Comparison of ENCODE assay signal across 20 cellular contexts in genomic region chr1:32709075-32709474, GRCh38. TPM values are rescaled to one million over a fixed set of nuclear protein-coding genes. Genes with fewer than 3 reads are reported as not detected.
A peak's percentile ranks its signal among the peaks of the same experiment; 100 is the strongest.
DNase-seq lines count a peak whose midpoint lies in the region; ATAC-seq and TF ChIP-seq lines count a peak whose summit lies in the region.
"Had no signal": no experiment of that assay in that cellular context is flagged by ENCODE, and none has a peak within 500 bp of the region (broad histone marks: within the 10 kb centered on the region; RNA-seq: fewer than 3 reads in every experiment).

No MANE protein-coding gene starts in this region.

- no peak overlapping the region for H3K18ac ChIP-seq in mesenchymal stem cell (ENCODE audit: low read depth in 1 of 2, low read length in 2 of 2)

- H3K27ac ChIP-seq in HEK293 (ENCODE audit: extremely low read depth, low read depth, low read length) (no peak overlapping the region), mesenchymal stem cell (ENCODE audit: low read length, poor library complexity, severe bottlenecking) (no peak overlapping the region), upper lobe of right lung (no peak overlapping the region)
- H3K27ac ChIP-seq: C4-2B had no signal

- no peak overlapping the region for H2BK12ac ChIP-seq in mesenchymal stem cell (ENCODE audit: low read length in 2 of 2)

- H3K4ac ChIP-seq in mesenchymal stem cell (ENCODE audit: low read depth in 1 of 2, low read length in 2 of 2): peak overlapping the region in 1 of 2 experiments; percentile 19

- H3K4me1 ChIP-seq in HEK293 (ENCODE audit: control insufficient read depth, insufficient read depth, low read length): no peaks in the 10 kb centered on the region
- peaks cover 14% of the 10 kb centered on the region for H3K4me1 ChIP-seq in mesenchymal stem cell (ENCODE audit: control insufficient read depth, insufficient read depth, low read depth, low read length)
- H3K4me1 ChIP-seq in upper lobe of right lung: peaks cover 4% of the 10 kb centered on the region

- H4K91ac ChIP-seq in mesenchymal stem cell (ENCODE audit: low read length): no peak overlapping the region

- H3K14ac ChIP-seq in mesenchymal stem cell (ENCODE audit: low read length in 2 of 2): no peak overlapping the region

- H2BK120ac ChIP-seq in mesenchymal stem cell (ENCODE audit: low read depth, low read length): no peak overlapping the region

- H3K36me3 ChIP-seq in HEK293 (ENCODE audit: control insufficient read depth in 2 of 2, insufficient read depth in 1 of 2, low read length in 2 of 2) (no peaks in the 10 kb centered on the region), mesenchymal stem cell (ENCODE audit: control insufficient read depth in 1 of 2, insufficient read depth in 2 of 2, low read depth in 1 of 2, low read length in 2 of 2) (no peaks in the 10 kb centered on the region), upper lobe of right lung (no peaks in the 10 kb centered on the region)
- H3K36me3 ChIP-seq: MG63 had no signal

- H2AK5ac ChIP-seq in mesenchymal stem cell (ENCODE audit: low read length, severe bottlenecking): peak overlapping the region; percentile 13

- H3K23ac ChIP-seq in mesenchymal stem cell (ENCODE audit: low read length in 2 of 2): no peak overlapping the region

- intact Hi-C loops in upper lobe of right lung (cut with DNase I): no loop called here

- no peaks in the 10 kb centered on the region for H3K79me1 ChIP-seq in mesenchymal stem cell (replicated peaks; ENCODE audit: low read length, poor library complexity, severe bottlenecking)

- WGBS in mesenchymal stem cell: 20% methylated on average over 1 of the region's 2 CpGs

- no peak overlapping the region for H2BK15ac ChIP-seq in mesenchymal stem cell (ENCODE audit: low read depth, poor library complexity, severe bottlenecking)

- TF ChIP-seq CTCF in AG09309 (IDR thresholded peaks at IDR 0.05; ENCODE audit: control insufficient read depth, insufficient read depth, low read depth, low read length, missing control alignments) (peak; percentile 2), HEK293 (tag by site-specific recombination; IDR thresholded peaks at IDR 0.05) (no peak), upper lobe of right lung (IDR thresholded peaks at IDR 0.05) (no peak)

- CTCF ChIA-PET in HEK293 (lab: Yijun Ruan, JAX): interaction anchor here (0.6 to 10.0 kb wide), 6 partner anchors 21 to 635 kb away, joined by 3 to 253 read pairs (median 3); no protein-coding TSS in a partner anchor

- no peak overlapping the region for H3K9ac ChIP-seq in mesenchymal stem cell (ENCODE audit: low read length)
- H3K9ac ChIP-seq: SK-N-SH had no signal

- H2BK5ac ChIP-seq in mesenchymal stem cell (ENCODE audit: low read depth, low read length, poor library complexity, severe bottlenecking): no peak overlapping the region

- no peak for ATAC-seq in upper lobe of right lung
- no peak for ATAC-seq in GM19463 (IDR thresholded peaks at IDR 0.05; ENCODE audit: unreplicated experiment)
- ATAC-seq: Panc1, Right ventricle myocardium inferior had no signal

- POLR2A ChIA-PET in HEK293 (lab: Yijun Ruan, JAX): interaction anchor here (0.5 to 1.2 kb wide), 2 partner anchors 59 to 65 kb away, joined by 4 read pairs; no protein-coding TSS in a partner anchor

- H3K27me3 ChIP-seq in mesenchymal stem cell (ENCODE audit: control insufficient read depth in 1 of 2, insufficient read depth in 1 of 2, low read length in 2 of 2) (no peaks in the 10 kb centered on the region), upper lobe of right lung (no peaks in the 10 kb centered on the region)
- H3K27me3 ChIP-seq: MG63 had no signal

- H2AFZ ChIP-seq in mesenchymal stem cell (ENCODE audit: low read depth, low read length): no peak overlapping the region

- no peak overlapping the region for H3K4me3 ChIP-seq in AG09309 (ENCODE audit: control insufficient read depth, low read depth, low read length)
- H3K4me3 ChIP-seq in HEK293 (ENCODE audit: low read depth, low read length): no peak overlapping the region
- H3K4me3 ChIP-seq in mesenchymal stem cell (ENCODE audit: insufficient read depth in 1 of 2, low read depth in 1 of 2, low read length in 2 of 2): no peak overlapping the region
- no peak overlapping the region for H3K4me3 ChIP-seq in upper lobe of right lung
- H3K4me3 ChIP-seq: MG63 had no signal

- no peak overlapping the region for H4K8ac ChIP-seq in mesenchymal stem cell (ENCODE audit: low read length)

- DNase-seq in AG09309 (ENCODE audit: low read depth) (no peak), NCI-H524 treated with DMSO at 0.1 percent for 48 hours (lab: John Stamatoyannopoulos, UW) (peak; percentile 55), mesenchymal stem cell (no peak), upper lobe of right lung (no peak), NCI-H2081 (lab: John Stamatoyannopoulos, UW) (no peak), NCI-H1048 (lab: John Stamatoyannopoulos, UW) (no peak)
- DNase-seq: DMS 273 treated with DMSO at 0.1 percent for 48 hours, Karpas-422, NCI-H146, NCI-H2081 treated with DMSO at 0.1 percent for 48 hours, NCI-H446, NCI-H774, SK-N-SH, T-helper 1 cell had no signal

- H3K4me2 ChIP-seq in mesenchymal stem cell (ENCODE audit: low read length, poor library complexity, severe bottlenecking): no peak overlapping the region
- H3K4me2 ChIP-seq: SK-N-SH had no signal

- no peaks in the 10 kb centered on the region for H3K9me3 ChIP-seq in HEK293 (ENCODE audit: control insufficient read depth, insufficient read depth, low read depth, low read length)
- no peaks in the 10 kb centered on the region for H3K9me3 ChIP-seq in mesenchymal stem cell (ENCODE audit: control insufficient read depth, low read length)
- no peaks in the 10 kb centered on the region for H3K9me3 ChIP-seq in upper lobe of right lung
- H3K9me3 ChIP-seq: SK-N-SH had no signal

TF ChIP-seq in HEK293, 187 proteins besides CTCF, POLR2A, EP300 and RAD21 (continues in another document):
- TF ChIP-seq ZFP69B (tag by site-specific recombination; IDR thresholded peaks at IDR 0.05) (no peak), HOXA7 (CRISPR knock-in tag; IDR thresholded peaks at IDR 0.05; ENCODE audit: borderline replicate concordance) (no peak), ZNF843 (tag by site-specific recombination; IDR thresholded peaks at IDR 0.05) (no peak), PRDM10 (tag by site-specific recombination; IDR thresholded peaks at IDR 0.05) (peak; percentile 93), ZNF677 (tag by site-specific recombination; IDR thresholded peaks at IDR 0.05) (no peak), HIC1 (tag by site-specific recombination; IDR thresholded peaks at IDR 0.05) (no peak), ZSCAN16 (tag by site-specific recombination; IDR thresholded peaks at IDR 0.05) (no peak)

RNA-seq across cellular contexts. Expression of gene SYNC, which starts 6.5 kb away (rescaled TPM):
- polyA plus RNA-seq in mesenchymal stem cell (2013, experiment 1 of 2): 25.2 TPM
- polyA plus RNA-seq in mesenchymal stem cell (2013, experiment 2 of 2): 25.1 TPM
- 16.9 TPM for total RNA-seq in upper lobe of right lung

RNA-seq across cellular contexts. Expression of gene RBBP4, which starts 58.1 kb away (rescaled TPM):
- 84.2 TPM for polyA plus RNA-seq in mesenchymal stem cell (2013, experiment 1 of 2)
- polyA plus RNA-seq in mesenchymal stem cell (2013, experiment 2 of 2): 85.6 TPM
- 156 TPM for total RNA-seq in upper lobe of right lung

RNA-seq across cellular contexts. Expression of gene ZBTB8OS, which starts 58.7 kb away (rescaled TPM):
- polyA plus RNA-seq in mesenchymal stem cell (2013, experiment 1 of 2): 68.5 TPM
- polyA plus RNA-seq in mesenchymal stem cell (2013, experiment 2 of 2): 65.5 TPM
- total RNA-seq in upper lobe of right lung: 47.8 TPM
